In the genomic region with DNA sequence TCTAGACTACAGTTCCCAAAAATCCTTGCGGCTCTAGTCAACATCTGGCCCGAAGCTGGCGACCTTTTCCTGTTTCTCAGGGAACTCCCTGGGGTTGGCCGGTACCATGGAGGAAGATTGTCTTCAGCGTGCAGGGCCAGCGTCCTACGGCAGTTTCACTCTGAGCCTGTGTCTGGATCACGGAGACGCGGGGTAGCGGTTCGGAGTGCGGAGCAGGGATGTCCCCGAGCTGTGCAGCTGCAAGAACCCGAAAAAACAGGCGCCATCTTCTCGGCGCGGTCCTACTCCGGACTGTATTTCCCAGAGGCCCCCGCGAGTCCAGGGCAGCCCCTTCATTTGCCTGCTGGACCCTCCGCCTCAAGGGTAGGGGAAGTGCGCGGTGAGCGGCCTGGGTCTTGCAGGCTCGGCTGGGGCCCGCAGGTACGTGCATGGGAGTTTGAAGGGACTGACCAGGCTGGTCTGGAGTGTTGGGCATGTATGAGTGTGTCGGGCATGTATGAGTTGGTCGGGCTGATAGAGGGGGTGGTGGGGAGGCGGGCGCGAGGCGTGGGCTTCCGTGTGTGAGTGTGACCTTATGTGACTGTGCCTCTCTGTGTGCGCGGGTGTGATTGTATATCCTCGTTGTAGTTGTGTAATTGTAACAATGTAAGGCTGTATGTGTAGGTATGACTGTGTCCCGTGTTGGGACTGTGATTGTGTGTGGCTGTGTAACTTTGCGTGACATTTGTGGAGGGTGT, we compare ENCODE assay signal across 8 cellular contexts. TPM values are rescaled to one million over a fixed set of nuclear protein-coding genes. Genes with fewer than 3 reads are reported as not detected.
DNase-seq lines count a peak whose midpoint lies in the region; ATAC-seq, FAIRE-seq and TF ChIP-seq lines count a peak whose summit lies in the region.

ZNF383 (plus strand) TSS at position 360 of the 737 bp plus-strand sequence. CDS start 12,240 bp downstream, outside the sequence.

- peak within 1 kb of the TSS; percentile 85 for H3K4me3 Mint-ChIP-seq in central memory CD8-positive, alpha-beta T cell

- no peaks in the 10 kb centered on the region for H3K9me3 ChIP-seq in kidney (ENCODE audit: control insufficient read depth in 1 of 2, low read length in 2 of 2)

- H3K36me3 ChIP-seq in kidney (ENCODE audit: control insufficient read depth in 1 of 2, insufficient read depth in 2 of 2, low read length in 2 of 2): no peaks in the 10 kb centered on the region

- peak; percentile 71 for TF ChIP-seq POLR2A in GM18951 (IDR thresholded peaks at IDR 0.05; ENCODE audit: extremely low read depth, insufficient read depth, insufficient read length)

- peak; percentile 88 for ATAC-seq in HG03175 (IDR thresholded peaks at IDR 0.05; ENCODE audit: unreplicated experiment)
- peak; percentile 90 for ATAC-seq in central memory CD8-positive, alpha-beta T cell (replicated peaks; ENCODE audit: extremely low read depth, poor library complexity, severe bottlenecking)

- intact Hi-C loops in kidney (cut with DNase I): no loop called here

- DNase-seq in AG08395 (ENCODE audit: low spot score) (peak; percentile 87), NCI-H2227 treated with DMSO at 0.1 percent for 48 hours (lab: John Stamatoyannopoulos, UW) (peak; percentile 100), kidney (peak; percentile 95)
- peak; percentile 68 for DNase-seq in activated CD4-positive, CD25-positive, alpha-beta regulatory T cell treated with anti-CD3 and anti-CD28 coated beads, Interleukin-2, amount 50 U/mL, for 16 hours (ENCODE audit: low read depth, low spot score)
- DNase-seq in central memory CD8-positive, alpha-beta T cell (ENCODE audit: low spot score in 2 of 2): peak; percentile 73 to 74
- DNase-seq in stimulated activated CD4-positive, alpha-beta T cell treated with anti-CD3 and anti-CD28 coated beads, Interleukin-15, amount 100 ng/mL, for 1 hour (ENCODE audit: low read depth in 1 of 2, low spot score in 1 of 2): peak; percentile 63 to 73

- H3K4me3 ChIP-seq in kidney (ENCODE audit: low read length in 2 of 2): peak within 1 kb of the TSS; percentile 91 to 95

- H3K36me3 Mint-ChIP-seq in central memory CD8-positive, alpha-beta T cell (ENCODE audit: insufficient read depth): peaks cover 22% of the 10 kb centered on the region

- H3K27ac ChIP-seq in kidney (ENCODE audit: low read depth in 2 of 2, low read length in 2 of 2): peak within 1 kb of the TSS; percentile 97 to 98

- FAIRE-seq in kidney (lab: Jason Lieb, UNC): no peak

- no peaks in the 10 kb centered on the region for H3K9me3 Mint-ChIP-seq in central memory CD8-positive, alpha-beta T cell

- no peak for TF ChIP-seq CTCF in kidney (IDR thresholded peaks at IDR 0.05; ENCODE audit: borderline replicate concordance, extremely low read depth, insufficient read depth)

- peaks cover 0 to 7% of the 10 kb centered on the region in 2 donors for H3K4me1 ChIP-seq in kidney (ENCODE audit: control insufficient read depth in 1 of 2, insufficient read depth in 1 of 2, low read depth in 1 of 2, low read length in 2 of 2)

- no peaks in the 10 kb centered on the region for H3K27me3 Mint-ChIP-seq in central memory CD8-positive, alpha-beta T cell

- in situ Hi-C loops in GM18951 (cut with MboI; ENCODE audit: low sequenced_read_pairs, unreplicated experiment): no loop called here

- H3K27ac Mint-ChIP-seq in central memory CD8-positive, alpha-beta T cell (ENCODE audit: low read depth): peak within 1 kb of the TSS; percentile 80

- H3K9ac ChIP-seq in kidney (ENCODE audit: low read length in 2 of 2): peak within 1 kb of the TSS; percentile 88

- peaks cover 35% of the 10 kb centered on the region for H3K4me1 Mint-ChIP-seq in central memory CD8-positive, alpha-beta T cell

RNA-seq across cellular contexts. Expression of gene ZNF383, which starts in this region (rescaled TPM):
- 11.5 TPM for total RNA-seq in kidney
- 4.3 TPM for polyA plus RNA-seq in kidney (ENCODE audit: insufficient read depth, low read depth, low replicate concordance)

Comparison
In these comparisons a context has a peak if more than half of its experiments do, and no peak if none do; other contexts are left out.
1. Peak in every context shown above with its lines: DNase-seq, ATAC-seq, H3K4me3 ChIP-seq and H3K27ac ChIP-seq.